In genomic region chr19:46000497-46001246, GRCh38 we compare ENCODE assay signal across 9 cellular contexts. TPM values are rescaled to one million over a fixed set of nuclear protein-coding genes. Genes with fewer than 3 reads are reported as not detected.
DNase-seq lines count a peak whose midpoint lies in the region; ATAC-seq and TF ChIP-seq lines count a peak whose summit lies in the region.
"Had no signal": no experiment of that assay in that cellular context is flagged by ENCODE, and none has a peak within 500 bp of the region (broad histone marks: within the 10 kb centered on the region; RNA-seq: fewer than 3 reads in every experiment).

No MANE protein-coding gene starts in this region.

- ATAC-seq in GM21381 (IDR thresholded peaks at IDR 0.05; ENCODE audit: unreplicated experiment), result no peak

- H3F3A ChIP-seq in PC-9 (ENCODE audit: insufficient read depth, low read depth), result peaks cover 10% of the 10 kb centered on the region; the same call in 1 of the 2 replicates

- no peak overlapping the region for H2AFZ ChIP-seq in PC-9

- H3K4me1 ChIP-seq in mesendoderm (ENCODE audit: control insufficient read depth, low read depth, low read length) (peaks cover 5% of the 10 kb centered on the region), PC-9 (replicated peaks; ENCODE audit: insufficient read depth) (peaks cover 5% of the 10 kb centered on the region)

- H3K9me3 Mint-ChIP-seq in activated CD4-positive, alpha-beta T cell treated with anti-CD3 and anti-CD28 coated beads, Interleukin-2, amount 10 ng/mL, durations not matched to agents 24 days and 14 days, result no peaks in the 10 kb centered on the region

- no peak overlapping the region for H2BK5ac ChIP-seq in mesendoderm (ENCODE audit: low read length)

- peaks cover 11% of the 10 kb centered on the region for H3K36me3 Mint-ChIP-seq in activated CD4-positive, alpha-beta T cell treated with anti-CD3 and anti-CD28 coated beads, Interleukin-2, amount 10 ng/mL, durations not matched to agents 24 days and 14 days (ENCODE audit: low read depth)

- peaks cover 5% of the 10 kb centered on the region for H3K27me3 Mint-ChIP-seq in activated CD4-positive, alpha-beta T cell treated with anti-CD3 and anti-CD28 coated beads, Interleukin-2, amount 10 ng/mL, durations not matched to agents 24 days and 14 days

- no peaks in the 10 kb centered on the region for H3K9me3 ChIP-seq in PC-9 (ENCODE audit: insufficient read depth, low read depth)

- WGBS in mesendoderm (ENCODE audit: extremely low coverage, insufficient coverage, low lambda C conversion rate), result no CpG with 5 or more reads among the region's 34 CpGs

- POLR2A ChIA-PET in PC-9 (lab: Charles Lee; ENCODE audit: unreplicated experiment), result no interaction called here

- no peak overlapping the region for H2BK15ac ChIP-seq in mesendoderm (replicated peaks; ENCODE audit: low read depth)

- no peak overlapping the region for H3K23ac ChIP-seq in mesendoderm (ENCODE audit: low read length)

- H4K8ac ChIP-seq in mesendoderm (ENCODE audit: low read depth, low read length), result no peak overlapping the region

- no peak overlapping the region for H2BK120ac ChIP-seq in mesendoderm (ENCODE audit: low read depth, low read length)

- peak overlapping the region; percentile 66 for H3K9ac ChIP-seq in mesendoderm (ENCODE audit: low read length)

- H3K36me3 ChIP-seq in mesendoderm (ENCODE audit: control insufficient read depth, insufficient read depth, low read length), result no peaks in the 10 kb centered on the region
- H3K36me3 ChIP-seq in PC-9 (ENCODE audit: low read depth), result no peaks in the 10 kb centered on the region

- H3K9me2 ChIP-seq in PC-9 (ENCODE audit: insufficient read depth), result no peaks in the 10 kb centered on the region

- no peak overlapping the region for H3K27ac ChIP-seq in mesendoderm (ENCODE audit: low read depth, low read length)
- no peak overlapping the region for H3K27ac ChIP-seq in PC-9
- H3K27ac ChIP-seq: SK-N-MC had no signal

- H3K4me3 ChIP-seq in mesendoderm (ENCODE audit: low read length) (peak overlapping the region; percentile 45), PC-9 (no peak overlapping the region)
- H3K4me3 ChIP-seq: SK-N-MC had no signal

- peak overlapping the region; percentile 94 for H3K4me2 ChIP-seq in mesendoderm (ENCODE audit: low read length)
- H3K4me2 ChIP-seq in PC-9, result no peak overlapping the region

- no peak overlapping the region for H2AK5ac ChIP-seq in mesendoderm (ENCODE audit: low read length)

- peaks cover 2% of the 10 kb centered on the region for H3K79me2 ChIP-seq in mesendoderm (ENCODE audit: control insufficient read depth, insufficient read depth, low read length)
- H3K79me2 ChIP-seq in PC-9 (ENCODE audit: low read depth), result peaks cover 17% of the 10 kb centered on the region; the same call in 1 of the 2 replicates

- peak overlapping the region; percentile 71 for H3K27ac Mint-ChIP-seq in activated CD4-positive, alpha-beta T cell treated with anti-CD3 and anti-CD28 coated beads, Interleukin-2, amount 10 ng/mL, durations not matched to agents 24 days and 14 days

- peak overlapping the region; percentile 81 for H3K4me3 Mint-ChIP-seq in activated CD4-positive, alpha-beta T cell treated with anti-CD3 and anti-CD28 coated beads, Interleukin-2, amount 10 ng/mL, durations not matched to agents 24 days and 14 days

- DNase-seq in NCI-H2081 (lab: John Stamatoyannopoulos, UW), result peak; percentile 10 to 13
- no peak for DNase-seq in NCI-H2081 treated with DMSO at 0.1 percent for 48 hours (lab: John Stamatoyannopoulos, UW)
- peak; percentile 88 for DNase-seq in activated CD4-positive, alpha-beta T cell treated with anti-CD3 and anti-CD28 coated beads, Interleukin-2, amount 10 ng/mL, durations not matched to agents 24 days and 14 days
- peak; percentile 96 for DNase-seq in cerebellum (ENCODE audit: low spot score)
- DNase-seq in mesendoderm, result peak; percentile 49
- DNase-seq in stimulated activated CD8-positive, alpha-beta memory T cell treated with anti-CD3 and anti-CD28 coated beads, Interleukin-7, amount 100 ng/mL, for 4 hours (ENCODE audit: low read depth in 2 of 2), result peak; percentile 67 to 73
- DNase-seq in PC-9, result no peak

- H3K27me3 ChIP-seq in mesendoderm (ENCODE audit: insufficient read depth, low read length, poor library complexity) (no peaks in the 10 kb centered on the region), PC-9 (ENCODE audit: insufficient read depth, low read depth) (no peaks in the 10 kb centered on the region)

- H3K4ac ChIP-seq in mesendoderm (ENCODE audit: low read depth, low read length), result no peak overlapping the region

- H4K5ac ChIP-seq in mesendoderm (ENCODE audit: low read length), result no peak overlapping the region

- BruUV-seq in PC-9 (replicated peaks; lab: Mats Ljungman, UMichigan), result no TSS peak

- intact Hi-C loops in activated CD4-positive, alpha-beta T cell treated with anti-CD3 and anti-CD28 coated beads, Interleukin-2, amount 10 ng/mL, durations not matched to agents 24 days and 14 days (cut with micrococcal nuclease), result no loop called here
- intact Hi-C loops in PC-9 (cut with micrococcal nuclease; ENCODE audit: unreplicated experiment), result no loop called here

- CTCF ChIA-PET in PC-9 (lab: Charles Lee), result no interaction called here

- no peak for TF ChIP-seq CTCF in PC-9 (conservative IDR thresholded peaks at IDR 0.05)

- peak overlapping the region; percentile 28 for H3K56ac ChIP-seq in mesendoderm (ENCODE audit: low read length)

- H4K20me1 ChIP-seq in PC-9 (ENCODE audit: insufficient read depth), result no peaks in the 10 kb centered on the region

- H3K18ac ChIP-seq in mesendoderm (ENCODE audit: low read length), result no peak overlapping the region

- H3K79me1 ChIP-seq in mesendoderm (ENCODE audit: low read length), result peaks cover 9% of the 10 kb centered on the region

- peaks cover 29% of the 10 kb centered on the region for H3K4me1 Mint-ChIP-seq in activated CD4-positive, alpha-beta T cell treated with anti-CD3 and anti-CD28 coated beads, Interleukin-2, amount 10 ng/mL, durations not matched to agents 24 days and 14 days

RNA-seq across cellular contexts. Expression of gene CCDC61, which starts 5.4 kb away (rescaled TPM):
- total RNA-seq in activated CD4-positive, alpha-beta T cell treated with anti-CD3 and anti-CD28 coated beads, Interleukin-2, amount 10 ng/mL, durations not matched to agents 24 days and 14 days, result 23.1 and 30.1 TPM in 2 replicates
- total RNA-seq in cerebellum, result 5.5 TPM
- 4.3 TPM for polyA plus RNA-seq in mesendoderm (2013, experiment 1 of 2)
- polyA plus RNA-seq in mesendoderm (2013, experiment 2 of 2), result 4.6 TPM
- 22.8 and 24.8 TPM in 2 replicates for total RNA-seq in PC-9 (2021)

RNA-seq across cellular contexts. Expression of gene PGLYRP1, which starts 22.2 kb away (rescaled TPM):
- total RNA-seq in activated CD4-positive, alpha-beta T cell treated with anti-CD3 and anti-CD28 coated beads, Interleukin-2, amount 10 ng/mL, durations not matched to agents 24 days and 14 days, result not detected in 2 replicates
- total RNA-seq in cerebellum, result not detected
- 0.06 TPM for polyA plus RNA-seq in mesendoderm (2013, experiment 1 of 2)
- polyA plus RNA-seq in mesendoderm (2013, experiment 2 of 2), result not detected
- not detected in 2 replicates for total RNA-seq in PC-9 (2021)

RNA-seq across cellular contexts. Expression of gene NOVA2, which starts 27.0 kb away (rescaled TPM):
- total RNA-seq in activated CD4-positive, alpha-beta T cell treated with anti-CD3 and anti-CD28 coated beads, Interleukin-2, amount 10 ng/mL, durations not matched to agents 24 days and 14 days, result not detected in 2 replicates
- total RNA-seq in cerebellum (17.5 TPM), PC-9 (2021) (not detected in 2 replicates)
- polyA plus RNA-seq in mesendoderm (2013, experiment 1 of 2), result 0.93 TPM
- polyA plus RNA-seq in mesendoderm (2013, experiment 2 of 2), result 0.98 TPM

RNA-seq across cellular contexts. Expression of gene IGFL4, which starts 40.1 kb away (rescaled TPM):
- total RNA-seq in activated CD4-positive, alpha-beta T cell treated with anti-CD3 and anti-CD28 coated beads, Interleukin-2, amount 10 ng/mL, durations not matched to agents 24 days and 14 days, result not detected in 2 replicates
- total RNA-seq in cerebellum (1.5 TPM), PC-9 (2021) (not detected in 2 replicates)
- polyA plus RNA-seq in mesendoderm (2013, experiment 1 of 2), result 0.06 TPM
- polyA plus RNA-seq in mesendoderm (2013, experiment 2 of 2), result 0.04 TPM

Comparison
In these comparisons a context has a peak if more than half of its experiments do, and no peak if none do; other contexts are left out.
1. DNase-seq: peak in NCI-H2081 (2 of 2), activated CD4-positive, alpha-beta T cell treated with anti-CD3 and anti-CD28 coated beads, Interleukin-2, amount 10 ng/mL, durations not matched to agents 24 days and 14 days (single experiment), cerebellum (single experiment), mesendoderm (single experiment) and stimulated activated CD8-positive, alpha-beta memory T cell treated with anti-CD3 and anti-CD28 coated beads, Interleukin-7, amount 100 ng/mL, for 4 hours (2 of 2); none in NCI-H2081 treated with DMSO at 0.1 percent for 48 hours (single experiment) and PC-9 (0 of 2).
2. RNA of gene NOVA2, which starts 27.0 kb away (total RNA-seq): 17.5 TPM in cerebellum (single experiment); not detected in PC-9 and not detected in activated CD4-positive, alpha-beta T cell treated with anti-CD3 and anti-CD28 coated beads, Interleukin-2, amount 10 ng/mL, durations not matched to agents 24 days and 14 days; every median in the first group is over 10 times any median in the second.